14 cellular contexts compared by ENCODE assay signal in the genomic region with DNA sequence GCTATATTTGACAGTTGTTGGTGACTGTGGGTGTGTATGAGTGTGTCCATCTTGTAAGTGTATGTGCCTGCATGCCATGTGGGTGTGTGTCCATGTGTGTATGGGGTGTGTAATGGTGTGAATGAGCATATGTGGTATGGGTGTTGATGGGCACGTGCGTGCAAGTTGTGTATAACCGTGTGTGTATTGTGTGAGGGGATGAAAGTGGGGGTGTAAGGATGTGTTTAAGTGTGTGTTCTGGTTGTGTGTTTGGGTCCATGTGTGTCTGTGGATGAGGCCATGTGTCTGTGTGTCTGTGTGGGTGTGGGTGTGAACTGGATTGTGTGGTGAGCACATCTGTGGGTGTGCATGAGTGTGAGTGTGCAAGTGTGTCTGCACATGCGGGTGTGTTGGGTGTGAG. TPM values are rescaled to one million over a fixed set of nuclear protein-coding genes. Genes with fewer than 3 reads are reported as not detected.
DNase-seq lines count a peak whose midpoint lies in the region; ATAC-seq and TF ChIP-seq lines count a peak whose summit lies in the region.
"Had no signal": no experiment of that assay in that cellular context is flagged by ENCODE, and none has a peak within 500 bp of the region (broad histone marks: within the 10 kb centered on the region; RNA-seq: fewer than 3 reads in every experiment).

No MANE protein-coding gene starts in this region.

- peaks cover 21% of the 10 kb centered on the region for H3K4me1 Mint-ChIP-seq in T-helper 2 cell treated with Interferon-gamma antibody and Interleukin-4, amounts not matched to agents 5 μg/mL and 100 μg/mL, for 36 hours (ENCODE audit: low read depth)
- H3K4me1 Mint-ChIP-seq in endodermal cell (peaks cover 4% of the 10 kb centered on the region), neural crest cell (peaks cover 8% of the 10 kb centered on the region)

- no peaks in the 10 kb centered on the region for H3K36me3 Mint-ChIP-seq in T-helper 2 cell treated with Interferon-gamma antibody and Interleukin-4, amounts not matched to agents 5 μg/mL and 100 μg/mL, for 36 hours (ENCODE audit: low read depth)
- H3K36me3 Mint-ChIP-seq in endodermal cell (ENCODE audit: low read depth) (no peaks in the 10 kb centered on the region), neural crest cell (ENCODE audit: low read depth) (no peaks in the 10 kb centered on the region)

- H3K4me1 ChIP-seq in HEK293 (ENCODE audit: control insufficient read depth, insufficient read depth, low read length), result no peaks in the 10 kb centered on the region
- no peaks in the 10 kb centered on the region for H3K4me1 ChIP-seq in endodermal cell (ENCODE audit: control insufficient read depth, insufficient read depth, low read length)
- H3K4me1 ChIP-seq in vagina, result peaks cover 10% of the 10 kb centered on the region
- H3K4me1 ChIP-seq: breast epithelium had no signal

- WGBS in endodermal cell (ENCODE audit: insufficient coverage in 1 of 2, insufficient read length in 1 of 2), 2 experiments, result 89 to 90% methylated on average over 4 of the region's 4 CpGs

- H3K27ac ChIP-seq in HEK293 (ENCODE audit: extremely low read depth, low read depth, low read length) (no peak overlapping the region), endodermal cell (ENCODE audit: low read depth, low read length) (no peak overlapping the region), vagina (no peak overlapping the region)
- H3K27ac ChIP-seq: breast epithelium, gastroesophageal sphincter, spleen, testis had no signal

- H3K4me3 Mint-ChIP-seq in T-helper 2 cell treated with Interferon-gamma antibody and Interleukin-4, amounts not matched to agents 5 μg/mL and 100 μg/mL, for 36 hours, result peak overlapping the region; percentile 22
- peak overlapping the region; percentile 37 for H3K4me3 Mint-ChIP-seq in endodermal cell
- H3K4me3 Mint-ChIP-seq in neural crest cell, result peak overlapping the region; percentile 6

- no peak overlapping the region for H3K9ac ChIP-seq in endodermal cell (ENCODE audit: extremely low read depth, low read length, poor library complexity, severe bottlenecking)

- H3K36me3 ChIP-seq in HEK293 (ENCODE audit: control insufficient read depth in 2 of 2, insufficient read depth in 1 of 2, low read length in 2 of 2) (no peaks in the 10 kb centered on the region), endodermal cell (ENCODE audit: control insufficient read depth, insufficient read depth, low read length) (no peaks in the 10 kb centered on the region), vagina (no peaks in the 10 kb centered on the region)
- H3K36me3 ChIP-seq: breast epithelium, gastroesophageal sphincter, spleen had no signal

- no peak for TF ChIP-seq POLR2A in vagina (IDR thresholded peaks at IDR 0.05)

- no peak for DNase-seq in T-helper 2 cell treated with Interferon-gamma antibody and Interleukin-4, amounts not matched to agents 5 μg/mL and 100 μg/mL, for 36 hours (ENCODE audit: low spot score)
- DNase-seq in T-helper 2 cell, result no peak
- no peak for DNase-seq in endodermal cell
- no peak for DNase-seq in neural crest cell (ENCODE audit: low read depth, low spot score)
- no peak for DNase-seq in vagina (ENCODE audit: extremely low spot score in 2 of 2)
- DNase-seq: 8988T, NCI-H1048, spleen, testis had no signal

- H3K9me3 ChIP-seq in HEK293 (ENCODE audit: control insufficient read depth, insufficient read depth, low read depth, low read length) (no peaks in the 10 kb centered on the region), endodermal cell (ENCODE audit: control insufficient read depth, low read length) (no peaks in the 10 kb centered on the region), vagina (no peaks in the 10 kb centered on the region)
- H3K9me3 ChIP-seq: breast epithelium, gastroesophageal sphincter, spleen, testis had no signal

- CTCF ChIA-PET in HEK293 (lab: Yijun Ruan, JAX), result interaction anchor here (2.1 kb wide), 1 partner anchor 54 kb away, joined by 6 read pairs; no protein-coding TSS in a partner anchor

- H3K27ac Mint-ChIP-seq in T-helper 2 cell treated with Interferon-gamma antibody and Interleukin-4, amounts not matched to agents 5 μg/mL and 100 μg/mL, for 36 hours, result no peak overlapping the region
- no peak overlapping the region for H3K27ac Mint-ChIP-seq in endodermal cell
- no peak overlapping the region for H3K27ac Mint-ChIP-seq in neural crest cell (ENCODE audit: unreplicated experiment)

- H3K9me3 Mint-ChIP-seq in T-helper 2 cell treated with Interferon-gamma antibody and Interleukin-4, amounts not matched to agents 5 μg/mL and 100 μg/mL, for 36 hours, result no peaks in the 10 kb centered on the region
- H3K9me3 Mint-ChIP-seq in endodermal cell (no peaks in the 10 kb centered on the region), neural crest cell (no peaks in the 10 kb centered on the region)

- intact Hi-C loops in vagina (cut with DNase I), result no loop called here

- H3K4me3 ChIP-seq in HEK293 (ENCODE audit: low read depth, low read length), result no peak overlapping the region
- peak overlapping the region; percentile 62 for H3K4me3 ChIP-seq in endodermal cell (ENCODE audit: low read length)
- no peak overlapping the region for H3K4me3 ChIP-seq in vagina

- POLR2A ChIA-PET in HEK293 (lab: Yijun Ruan, JAX), result no interaction called here

- H3K27me3 Mint-ChIP-seq in T-helper 2 cell treated with Interferon-gamma antibody and Interleukin-4, amounts not matched to agents 5 μg/mL and 100 μg/mL, for 36 hours (ENCODE audit: low read depth), result peaks cover 34% of the 10 kb centered on the region
- peaks cover 40% of the 10 kb centered on the region for H3K27me3 Mint-ChIP-seq in endodermal cell (ENCODE audit: insufficient read depth)
- H3K27me3 Mint-ChIP-seq in neural crest cell (ENCODE audit: low read depth), result peaks cover 53% of the 10 kb centered on the region

- ATAC-seq in HG02973 (IDR thresholded peaks at IDR 0.05; ENCODE audit: unreplicated experiment), result no peak
- no peak for ATAC-seq in HG03039 (IDR thresholded peaks at IDR 0.05; ENCODE audit: unreplicated experiment)
- ATAC-seq: gastroesophageal sphincter had no signal

- TF ChIP-seq CTCF in HEK293 (tag by site-specific recombination; IDR thresholded peaks at IDR 0.05), result no peak
- no peak for TF ChIP-seq CTCF in endodermal cell (conservative IDR thresholded peaks at IDR 0.05)
- TF ChIP-seq CTCF in neural crest cell (conservative IDR thresholded peaks at IDR 0.05), result no peak
- TF ChIP-seq CTCF in vagina (IDR thresholded peaks at IDR 0.05), result no peak

- H3K27me3 ChIP-seq in endodermal cell (ENCODE audit: control insufficient read depth, insufficient read depth, low read length, poor library complexity, severe bottlenecking), result peaks cover 23% of the 10 kb centered on the region
- H3K27me3 ChIP-seq in vagina, result no peaks in the 10 kb centered on the region
- H3K27me3 ChIP-seq: testis had no signal

TF ChIP-seq in HEK293, 187 proteins besides CTCF, POLR2A, EP300 and RAD21 (continues in another document):
- TF ChIP-seq SCRT1 (tag by site-specific recombination; IDR thresholded peaks at IDR 0.05; ENCODE audit: borderline replicate concordance), result no peak
- TF ChIP-seq ZBTB7A (tag by site-specific recombination; IDR thresholded peaks at IDR 0.05; ENCODE audit: low read depth), result no peak
- TF ChIP-seq ZNF140 (tag by site-specific recombination; IDR thresholded peaks at IDR 0.05), result no peak
- no peak for TF ChIP-seq ZNF747 (tag by site-specific recombination; IDR thresholded peaks at IDR 0.05)
- TF ChIP-seq, protein P1, sequence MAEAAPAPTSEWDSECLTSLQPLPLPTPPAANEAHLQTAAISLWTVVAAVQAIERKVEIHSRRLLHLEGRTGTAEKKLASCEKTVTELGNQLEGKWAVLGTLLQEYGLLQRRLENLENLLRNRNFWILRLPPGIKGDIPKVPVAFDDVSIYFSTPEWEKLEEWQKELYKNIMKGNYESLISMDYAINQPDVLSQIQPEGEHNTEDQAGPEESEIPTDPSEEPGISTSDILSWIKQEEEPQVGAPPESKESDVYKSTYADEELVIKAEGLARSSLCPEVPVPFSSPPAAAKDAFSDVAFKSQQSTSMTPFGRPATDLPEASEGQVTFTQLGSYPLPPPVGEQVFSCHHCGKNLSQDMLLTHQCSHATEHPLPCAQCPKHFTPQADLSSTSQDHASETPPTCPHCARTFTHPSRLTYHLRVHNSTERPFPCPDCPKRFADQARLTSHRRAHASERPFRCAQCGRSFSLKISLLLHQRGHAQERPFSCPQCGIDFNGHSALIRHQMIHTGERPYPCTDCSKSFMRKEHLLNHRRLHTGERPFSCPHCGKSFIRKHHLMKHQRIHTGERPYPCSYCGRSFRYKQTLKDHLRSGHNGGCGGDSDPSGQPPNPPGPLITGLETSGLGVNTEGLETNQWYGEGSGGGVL (tag by site-specific recombination; IDR thresholded peaks at IDR 0.05), result 0 out of 2 replicates have a peak, but pooled peaks have one; percentile 15
- TF ChIP-seq, protein P2, sequence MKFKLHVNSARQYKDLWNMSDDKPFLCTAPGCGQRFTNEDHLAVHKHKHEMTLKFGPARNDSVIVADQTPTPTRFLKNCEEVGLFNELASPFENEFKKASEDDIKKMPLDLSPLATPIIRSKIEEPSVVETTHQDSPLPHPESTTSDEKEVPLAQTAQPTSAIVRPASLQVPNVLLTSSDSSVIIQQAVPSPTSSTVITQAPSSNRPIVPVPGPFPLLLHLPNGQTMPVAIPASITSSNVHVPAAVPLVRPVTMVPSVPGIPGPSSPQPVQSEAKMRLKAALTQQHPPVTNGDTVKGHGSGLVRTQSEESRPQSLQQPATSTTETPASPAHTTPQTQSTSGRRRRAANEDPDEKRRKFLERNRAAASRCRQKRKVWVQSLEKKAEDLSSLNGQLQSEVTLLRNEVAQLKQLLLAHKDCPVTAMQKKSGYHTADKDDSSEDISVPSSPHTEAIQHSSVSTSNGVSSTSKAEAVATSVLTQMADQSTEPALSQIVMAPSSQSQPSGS (tag by site-specific recombination; IDR thresholded peaks at IDR 0.05; ENCODE audit: low read depth), result no peak
- TF ChIP-seq ZFHX2 (tag by site-specific recombination; conservative IDR thresholded peaks at IDR 0.05), result peak; percentile 93

RNA-seq across cellular contexts. Expression of a gene that starts 5.9 kb away (rescaled TPM):
- 1 to 10 TPM; 5.5 to 5.6 TPM for total RNA-seq in endodermal cell
- 3.0 TPM for polyA plus RNA-seq in endodermal cell (2013, experiment 1 of 2)
- 2.8 TPM for polyA plus RNA-seq in endodermal cell (2013, experiment 2 of 2)
- 3.8 and 4.4 TPM in 2 replicates for total RNA-seq in neural crest cell
- total RNA-seq in vagina, result 2.5 TPM

RNA-seq across cellular contexts. Expression of a gene that starts 7.3 kb away (rescaled TPM):
- total RNA-seq in endodermal cell (1 to 10 TPM; 4.1 to 5.6 TPM), neural crest cell (5.8 and 6.9 TPM in 2 replicates), vagina (11.8 TPM)
- polyA plus RNA-seq in endodermal cell (2013, experiment 1 of 2), result 3.6 TPM
- 3.0 TPM for polyA plus RNA-seq in endodermal cell (2013, experiment 2 of 2)
